ENCODE assay signal across 8 cellular contexts in genomic region chr4:159101983-159102622, GRCh38. TPM values are rescaled to one million over a fixed set of nuclear protein-coding genes. Genes with fewer than 3 reads are reported as not detected.
DNase-seq lines count a peak whose midpoint lies in the region; TF ChIP-seq lines count a peak whose summit lies in the region.

No MANE protein-coding gene starts in this region.

- DNase-seq in D341Med (ENCODE audit: low spot score) (peak; percentile 36), RWPE1 (ENCODE audit: low spot score) (no peak), epithelial cell of esophagus (ENCODE audit: low read depth) (no peak), osteocyte (ENCODE audit: extremely low spot score, unreplicated experiment) (no peak), NCI-H1105 treated with DMSO at 0.1 percent for 48 hours (lab: John Stamatoyannopoulos, UW) (no peak), ACHN (no peak)
- no peak for DNase-seq in stimulated activated CD4-positive, alpha-beta T cell treated with anti-CD3 and anti-CD28 coated beads, Interleukin-4, amount 100 ng/mL, for 4 hours
- DNase-seq in stimulated activated CD4-positive, alpha-beta T cell treated with anti-CD3 and anti-CD28 coated beads, Interleukin-4, amount 100 ng/mL, for 24 hours, result no peak

- H3K36me3 Mint-ChIP-seq in osteocyte (ENCODE audit: unreplicated experiment), result no peaks in the 10 kb centered on the region

- H3K9me3 Mint-ChIP-seq in osteocyte (ENCODE audit: unreplicated experiment), result no peaks in the 10 kb centered on the region

- H3K27me3 Mint-ChIP-seq in osteocyte (ENCODE audit: unreplicated experiment), result peaks cover 4% of the 10 kb centered on the region

- POLR2A ChIA-PET in RWPE1 (lab: Yijun Ruan, JAX; ENCODE audit: low non-redundant PET), result interaction anchor here (0.6 kb wide), 1 partner anchor 45 kb away, joined by 4 read pairs; no protein-coding TSS in a partner anchor

- peak overlapping the region; percentile 91 for H3K27ac ChIP-seq in RWPE1

- in situ Hi-C loops in ACHN (cut with HindIII; ENCODE audit: low pct_ligation_motif_present, low pct_unique_long_range_greater_than_20kb, low sequenced_read_pairs), result no loop called here

- H3K4me3 ChIP-seq in epithelial cell of esophagus (ENCODE audit: low read length), result peak overlapping the region; percentile 56

- CTCF ChIA-PET in RWPE1 (lab: Yijun Ruan, JAX), result no interaction called here

- H3K27ac Mint-ChIP-seq in osteocyte (ENCODE audit: unreplicated experiment), result peak overlapping the region; percentile 80

- TF ChIP-seq CTCF in RWPE1 (conservative IDR thresholded peaks at IDR 0.05; ENCODE audit: low read depth) (no peak), epithelial cell of esophagus (IDR thresholded peaks at IDR 0.05; ENCODE audit: insufficient read depth, low read depth, low read length, missing control alignments) (no peak), osteocyte (IDR thresholded peaks at IDR 0.05) (no peak)

- H3K4me3 Mint-ChIP-seq in osteocyte (ENCODE audit: unreplicated experiment), result peak overlapping the region; percentile 77

- peaks cover 38% of the 10 kb centered on the region for H3K4me1 Mint-ChIP-seq in osteocyte (ENCODE audit: unreplicated experiment)

RNA-seq across cellular contexts. Expression of gene RAPGEF2, which starts 0.8 kb away (rescaled TPM):
- total RNA-seq in osteocyte, result 22.7 and 22.8 TPM in 2 replicates
